Comparison of ENCODE assay signal across 8 cellular contexts in genomic region chr7:74183653-74184450, GRCh38. TPM values are rescaled to one million over a fixed set of nuclear protein-coding genes. Genes with fewer than 3 reads are reported as not detected.
DNase-seq lines count a peak whose midpoint lies in the region; ATAC-seq and TF ChIP-seq lines count a peak whose summit lies in the region.
"Had no signal": no experiment of that assay in that cellular context is flagged by ENCODE, and none has a peak within 500 bp of the region (broad histone marks: within the 10 kb centered on the region; RNA-seq: fewer than 3 reads in every experiment).

No MANE protein-coding gene starts in this region.

- no peak overlapping the region for H2AFZ ChIP-seq in Loucy (ENCODE audit: low read length)
- no peak overlapping the region for H2AFZ ChIP-seq in neural progenitor cell (replicated peaks)

- H3F3A ChIP-seq in Loucy (ENCODE audit: low read depth) (peaks cover 6% of the 10 kb centered on the region; the same call in 1 of the 2 replicates), neural progenitor cell (ENCODE audit: low read depth) (peaks cover 16% of the 10 kb centered on the region)

- CTCF ChIA-PET in GM10248 (lab: Yijun Ruan, JAX) = interaction anchor here (0.6 to 5.5 kb wide), 12 partner anchors 10 to 217 kb away, joined by 3 to 34 read pairs (median 4); partner anchors contain the start of genes EIF4H and LIMK1

- no peaks in the 10 kb centered on the region for H3K27me3 Mint-ChIP-seq in neural progenitor cell (ENCODE audit: insufficient read depth, low read depth)

- H3K4me1 ChIP-seq in Loucy (ENCODE audit: insufficient read depth, low read length, poor library complexity, severe bottlenecking) = peaks cover 33% of the 10 kb centered on the region
- H3K4me1 ChIP-seq in body of pancreas = peaks cover 96% of the 10 kb centered on the region
- H3K4me1 ChIP-seq in neural progenitor cell = no peaks in the 10 kb centered on the region

- no peak for TF ChIP-seq POLR2A in body of pancreas (IDR thresholded peaks at IDR 0.05)

- H3K4me1 Mint-ChIP-seq in neural progenitor cell = peaks cover 7% of the 10 kb centered on the region

- no peaks in the 10 kb centered on the region for H3K9me2 ChIP-seq in Loucy (replicated peaks; ENCODE audit: low read depth, low read length)

- H3K9ac ChIP-seq in Loucy (ENCODE audit: low read depth, low read length, poor library complexity, severe bottlenecking) = no peak overlapping the region
- no peak overlapping the region for H3K9ac ChIP-seq in neural progenitor cell

- H3K27me3 ChIP-seq in Loucy (ENCODE audit: insufficient read depth, low read length, poor library complexity, severe bottlenecking) (no peaks in the 10 kb centered on the region), body of pancreas (no peaks in the 10 kb centered on the region), neural progenitor cell (no peaks in the 10 kb centered on the region)
- H3K27me3 ChIP-seq: transverse colon had no signal

- H3K4me2 ChIP-seq in Loucy (ENCODE audit: low read depth, low read length, poor library complexity, severe bottlenecking) (peak overlapping the region; percentile 47), neural progenitor cell (no peak overlapping the region)

- no peak overlapping the region for H3K4me3 ChIP-seq in Loucy (ENCODE audit: low read length, poor library complexity, severe bottlenecking)
- no peak overlapping the region for H3K4me3 ChIP-seq in body of pancreas
- H3K4me3 ChIP-seq in neural progenitor cell = no peak overlapping the region
- H3K4me3 ChIP-seq: transverse colon had no signal

- H3K4me3 Mint-ChIP-seq in neural progenitor cell = no peak overlapping the region

- H3K36me3 ChIP-seq in Loucy (ENCODE audit: insufficient read depth, low read length) = peaks cover 75% of the 10 kb centered on the region; the same call in 1 of the 2 replicates
- H3K36me3 ChIP-seq in body of pancreas (replicated peaks in 1 of 2; ENCODE audit: insufficient read depth in 1 of 2, low read depth in 2 of 2) = no peaks in the 10 kb centered on the region
- H3K36me3 ChIP-seq in neural progenitor cell = no peaks in the 10 kb centered on the region

- H3K9me3 Mint-ChIP-seq in neural progenitor cell = no peaks in the 10 kb centered on the region

- POLR2A ChIA-PET in GM10248 (lab: Yijun Ruan, JAX) = interaction anchor here (0.5 to 2.3 kb wide), 5 partner anchors 10 to 301 kb away, joined by 4 to 7 read pairs (median 5); partner anchors contain the start of gene EIF4H

- no peak overlapping the region for H3K27ac Mint-ChIP-seq in neural progenitor cell

- peaks cover 99% of the 10 kb centered on the region for H4K20me1 ChIP-seq in Loucy (ENCODE audit: insufficient read depth, low read length, poor library complexity, severe bottlenecking)
- peaks cover 100% of the 10 kb centered on the region for H4K20me1 ChIP-seq in neural progenitor cell (ENCODE audit: low read depth)

- peak overlapping the region in 2 of 4 donors; percentile 26 to 38 for H3K27ac ChIP-seq in body of pancreas
- H3K27ac ChIP-seq in neural progenitor cell = no peak overlapping the region

- peaks cover 27% of the 10 kb centered on the region for H3K36me3 Mint-ChIP-seq in neural progenitor cell

- no peaks in the 10 kb centered on the region for H3K9me3 ChIP-seq in Loucy (ENCODE audit: insufficient read depth, low read depth, low read length)
- no peaks in the 10 kb centered on the region for H3K9me3 ChIP-seq in body of pancreas
- no peaks in the 10 kb centered on the region for H3K9me3 ChIP-seq in neural progenitor cell (ENCODE audit: low read depth)
- H3K9me3 ChIP-seq: transverse colon had no signal

- no peak for ATAC-seq in body of pancreas
- ATAC-seq in GM21576 (IDR thresholded peaks at IDR 0.05; ENCODE audit: unreplicated experiment) = no peak

- no peak for DNase-seq in GM10248 (ENCODE audit: extremely low spot score)
- peak in 1 of 4 donors; percentile 30 for DNase-seq in body of pancreas
- DNase-seq in neural progenitor cell (ENCODE audit: low spot score) = peak; percentile 43
- no peak for DNase-seq in OCI-M2 (lab: John Stamatoyannopoulos, UW; ENCODE audit: unreplicated experiment)
- DNase-seq in GF-D8 (lab: John Stamatoyannopoulos, UW) = no peak

- TF ChIP-seq CTCF in GM10248 (IDR thresholded peaks at IDR 0.05; ENCODE audit: control extremely low read depth, extremely low read depth, low read depth, missing control alignments) (peak; percentile 42), Loucy (conservative IDR thresholded peaks at IDR 0.05; ENCODE audit: low read length) (peak; percentile 75), body of pancreas (IDR thresholded peaks at IDR 0.05) (peak in 4 of 7 experiments; percentile 3 to 28 (median 18)), neural progenitor cell (IDR thresholded peaks at IDR 0.05) (peak; percentile 46)

- WGBS in body of pancreas, 2 donors = 46 to 51% methylated on average over 7 of the region's 7 CpGs

- peaks cover 100% of the 10 kb centered on the region for H3K79me2 ChIP-seq in Loucy (ENCODE audit: insufficient read depth, low read length)
- peaks cover 100% of the 10 kb centered on the region for H3K79me2 ChIP-seq in neural progenitor cell (ENCODE audit: low read depth)

- intact Hi-C loops in body of pancreas (cut with DNase I) = no loop called here

RNA-seq across cellular contexts. Expression of gene EIF4H, which starts 9.7 kb away (rescaled TPM):
- total RNA-seq in body of pancreas = 100 to 1,000 TPM; 107 to 163 TPM
- total RNA-seq in neural progenitor cell (ENCODE audit: low replicate concordance) = 214 and 315 TPM in 2 replicates

RNA-seq across cellular contexts. Expression of gene LAT2, which starts 26.0 kb away (rescaled TPM):
- total RNA-seq in body of pancreas = 10 to 100 TPM in 1 of 2 donors, under 1 TPM in 1; 0.99 to 12.5 TPM
- total RNA-seq in neural progenitor cell (ENCODE audit: low replicate concordance) = not detected in 2 replicates

Comparison
In these comparisons a context has a peak if more than half of its experiments do, and no peak if none do; other contexts are left out.
1. CTCF ChIP-seq: peak in every context shown above with its lines; median percentile 75 in Loucy; 46 in neural progenitor cell; 42 in GM10248; 18 in body of pancreas.